In the genomic region with DNA sequence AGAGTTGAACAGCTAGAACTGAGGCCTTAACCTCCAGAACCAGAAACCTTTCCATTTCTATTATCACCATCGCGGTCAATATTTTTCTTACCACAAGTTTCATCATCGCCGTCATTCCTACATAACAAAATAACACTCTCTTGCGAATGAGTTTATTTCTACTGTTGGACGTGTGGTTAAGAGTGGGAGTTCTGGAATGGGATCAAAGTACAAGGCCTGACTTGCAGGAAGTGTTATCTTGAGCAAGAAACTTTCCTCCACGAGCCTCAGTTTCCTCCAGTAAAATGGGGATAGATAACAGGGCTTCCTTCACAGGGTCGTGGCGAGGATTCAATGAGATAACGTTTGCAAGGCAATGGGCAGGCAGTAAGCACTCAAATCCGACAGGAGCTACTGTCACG, we compare ENCODE assay signal across 8 cellular contexts. TPM values are rescaled to one million over a fixed set of nuclear protein-coding genes. Genes with fewer than 3 reads are reported as not detected.
DNase-seq lines count a peak whose midpoint lies in the region; ATAC-seq and TF ChIP-seq lines count a peak whose summit lies in the region.

No MANE protein-coding gene starts in this region.

- intact Hi-C loops in left ventricle myocardium superior (cut with micrococcal nuclease), result loop anchor here (5.0 to 10.0 kb wide), 2 partner anchors 57 to 394 kb away; no protein-coding TSS in a partner anchor
- intact Hi-C loops in tibial artery (cut with DNase I; ENCODE audit: low total_unique reads), result loop anchor here (5.0 to 10.0 kb wide), 5 partner anchors 172 to 532 kb away; a partner anchor contains a TSS

- no peaks in the 10 kb centered on the region for H3K27me3 ChIP-seq in cardiac muscle cell
- H3K27me3 ChIP-seq in tibial artery, result no peaks in the 10 kb centered on the region

- H3K36me3 Mint-ChIP-seq in activated naive CD8-positive, alpha-beta T cell treated with anti-CD3 and anti-CD28 coated beads, Interleukin-2, amount 50 U/mL, for 24 hours (ENCODE audit: low read depth), result peaks cover 31% of the 10 kb centered on the region

- TF ChIP-seq CTCF in cardiac muscle cell (IDR thresholded peaks at IDR 0.05; ENCODE audit: low read depth, low read length), result no peak
- no peak for TF ChIP-seq CTCF in tibial artery (IDR thresholded peaks at IDR 0.05)

- H3K4me3 ChIP-seq in cardiac muscle cell, result peak overlapping the region; percentile 92
- peak overlapping the region; percentile 82 to 93 for H3K4me3 ChIP-seq in tibial artery

- no peaks in the 10 kb centered on the region for H3K9me3 Mint-ChIP-seq in activated naive CD8-positive, alpha-beta T cell treated with anti-CD3 and anti-CD28 coated beads, Interleukin-2, amount 50 U/mL, for 24 hours

- H3K27me3 Mint-ChIP-seq in activated naive CD8-positive, alpha-beta T cell treated with anti-CD3 and anti-CD28 coated beads, Interleukin-2, amount 50 U/mL, for 24 hours, result no peaks in the 10 kb centered on the region

- H3K27ac ChIP-seq in cardiac muscle cell (peak overlapping the region; percentile 93), tibial artery (peak overlapping the region; percentile 92 to 94)

- no peaks in the 10 kb centered on the region for H3K9me3 ChIP-seq in cardiac muscle cell (ENCODE audit: low read depth)
- H3K9me3 ChIP-seq in tibial artery, result no peaks in the 10 kb centered on the region

- H3K4me3 Mint-ChIP-seq in activated naive CD8-positive, alpha-beta T cell treated with anti-CD3 and anti-CD28 coated beads, Interleukin-2, amount 50 U/mL, for 24 hours, result peak overlapping the region; percentile 100

- peak overlapping the region; percentile 100 for H3K27ac Mint-ChIP-seq in activated naive CD8-positive, alpha-beta T cell treated with anti-CD3 and anti-CD28 coated beads, Interleukin-2, amount 50 U/mL, for 24 hours

- peak in 1 of 2 donors; percentile 95 for DNase-seq in cardiac muscle cell (ENCODE audit: low read depth in 1 of 2, low spot score in 1 of 2)
- DNase-seq in left ventricle myocardium superior, result no peak
- no peak for DNase-seq in activated naive CD8-positive, alpha-beta T cell treated with anti-CD3 and anti-CD28 coated beads, Interleukin-2, amount 50 U/mL, for 24 hours
- peak; percentile 15 for DNase-seq in kidney tubule cell (ENCODE audit: low spot score)
- no peak for DNase-seq in tibial artery
- no peak for DNase-seq in stimulated activated CD4-positive, alpha-beta T cell treated with anti-CD3 and anti-CD28 coated beads, Interleukin-12 subunit alpha, Interleukin-12 subunit beta, amount 100 ng/mL, for 4 hours
- no peak for DNase-seq in stimulated activated naive CD4-positive, alpha-beta T cell treated with Interleukin-2 at 50 U/mL for 16 hours (lab: John Stamatoyannopoulos, UW)
- no peak for DNase-seq in NCI-H524 treated with DMSO at 0.1 percent for 48 hours (lab: John Stamatoyannopoulos, UW)

- peaks cover 10% of the 10 kb centered on the region for H3K36me3 ChIP-seq in cardiac muscle cell
- H3K36me3 ChIP-seq in tibial artery, result peaks cover 10 to 23% (median 14%) of the 10 kb centered on the region in 3 donors

- H3K4me1 Mint-ChIP-seq in activated naive CD8-positive, alpha-beta T cell treated with anti-CD3 and anti-CD28 coated beads, Interleukin-2, amount 50 U/mL, for 24 hours, result peaks cover 68% of the 10 kb centered on the region

- H3K4me1 ChIP-seq in cardiac muscle cell (ENCODE audit: low read depth) (no peaks in the 10 kb centered on the region), tibial artery (peaks cover 0 to 66% (median 42%) of the 10 kb centered on the region in 4 donors)

- no peak for ATAC-seq in left ventricle myocardium superior
- no peak for ATAC-seq in activated naive CD8-positive, alpha-beta T cell treated with anti-CD3 and anti-CD28 coated beads, Interleukin-2, amount 50 U/mL, for 24 hours

RNA-seq across cellular contexts. Expression of a gene that starts 0.7 kb away (rescaled TPM):
- total RNA-seq in cardiac muscle cell, result 75.9 and 145 TPM in 2 replicates
- polyA plus RNA-seq in cardiac muscle cell, result 23.2 and 36.5 TPM in 2 replicates
- 24.7 TPM for total RNA-seq in left ventricle myocardium superior

RNA-seq across cellular contexts. Expression of a gene that starts 2.1 kb away (rescaled TPM):
- 90.0 and 97.5 TPM in 2 replicates for total RNA-seq in cardiac muscle cell
- 136 and 158 TPM in 2 replicates for polyA plus RNA-seq in cardiac muscle cell
- 468 TPM for total RNA-seq in left ventricle myocardium superior

RNA-seq across cellular contexts. Expression of a gene that starts 37.6 kb away (rescaled TPM):
- 0.48 and 1.7 TPM in 2 replicates for total RNA-seq in cardiac muscle cell
- polyA plus RNA-seq in cardiac muscle cell, result 0.21 and 1.5 TPM in 2 replicates
- total RNA-seq in left ventricle myocardium superior, result 1.4 TPM

RNA-seq across cellular contexts. Expression of a gene that starts 45.2 kb away (rescaled TPM):
- total RNA-seq in cardiac muscle cell, result 3.5 and 4.3 TPM in 2 replicates
- 3.6 and 4.2 TPM in 2 replicates for polyA plus RNA-seq in cardiac muscle cell
- total RNA-seq in left ventricle myocardium superior, result 3.2 TPM
